15 cellular contexts compared by ENCODE assay signal in genomic region chr12:106655577-106655976, GRCh38.
DNase-seq lines count a peak whose midpoint lies in the region; ATAC-seq, FAIRE-seq and TF ChIP-seq lines count a peak whose summit lies in the region.
"Had no signal": no experiment of that assay in that cellular context is flagged by ENCODE, and none has a peak within 500 bp of the region (broad histone marks: within the 10 kb centered on the region; RNA-seq: fewer than 3 reads in every experiment).

No MANE protein-coding gene starts in this region.

- 47% methylated on average over 3 of the region's 3 CpGs for WGBS in A549 (ENCODE audit: missing lambda C conversion rate)
- 89% methylated on average over 3 of the region's 3 CpGs for WGBS in esophagus muscularis mucosa

- no peak for TF ChIP-seq RAD21 in A549 (conservative IDR thresholded peaks at IDR 0.05 in 1 of 2, IDR thresholded peaks at IDR 0.05 in 1 of 2)

- no peak for TF ChIP-seq EP300 in A549 (IDR thresholded peaks at IDR 0.05)
- TF ChIP-seq EP300 in esophagus muscularis mucosa (IDR thresholded peaks at IDR 0.05), result no peak

- no peaks in the 10 kb centered on the region for H3K36me3 ChIP-seq in esophagus muscularis mucosa
- H3K36me3 ChIP-seq: BE2C had no signal

- H3K4me2 ChIP-seq in A549, result no peak overlapping the region

- TF ChIP-seq POLR2A in A549 (IDR thresholded peaks at IDR 0.05; ENCODE audit: low read length) (no peak), esophagus muscularis mucosa (IDR thresholded peaks at IDR 0.05; ENCODE audit: low read depth) (no peak)

- no peak for TF ChIP-seq CTCF in A549 (IDR thresholded peaks at IDR 0.05)
- no peak for TF ChIP-seq CTCF in esophagus muscularis mucosa (IDR thresholded peaks at IDR 0.05)

- DNase-seq in A549 (ENCODE audit: low read depth in 1 of 2, low spot score in 1 of 2) (no peak), HuH-7 (ENCODE audit: low spot score) (peak; percentile 28), amniotic epithelial cell (ENCODE audit: low read depth) (peak; percentile 28), esophagus muscularis mucosa (ENCODE audit: extremely low spot score) (peak; percentile 87), dermis blood vessel endothelial cell (no peak)
- DNase-seq: BE2C; CD4-positive, alpha-beta memory T cell; DND-41; GDM1 had no signal

- FAIRE-seq in A549 (lab: Jason Lieb, UNC), result no peak
- FAIRE-seq: A204.1, H54 had no signal

- H3K9me3 ChIP-seq in A549 (peaks cover 15% of the 10 kb centered on the region), esophagus muscularis mucosa (peaks cover 0 to 2% (median 0%) of the 10 kb centered on the region in 4 donors)
- H3K9me3 ChIP-seq: BE2C had no signal

- H3K27me3 ChIP-seq in esophagus muscularis mucosa, result peaks cover 0 to 13% (median 0%) of the 10 kb centered on the region in 4 donors

- H3K27ac ChIP-seq in A549 (no peak overlapping the region), esophagus muscularis mucosa (replicated peaks in 1 of 4) (no peak overlapping the region)
- H3K27ac ChIP-seq: C4-2B had no signal

- H3K4me1 ChIP-seq in A549 (0 out of 3 replicates have a peak, but pooled peaks cover 6% of the 10 kb centered on the region), esophagus muscularis mucosa (no peaks in the 10 kb centered on the region)
- H3K4me1 ChIP-seq: BE2C had no signal

- POLR2A ChIA-PET in A549 (lab: Yijun Ruan, JAX), result no interaction called here

- no peak overlapping the region for H3K4me3 ChIP-seq in A549
- H3K4me3 ChIP-seq in esophagus muscularis mucosa, result no peak overlapping the region

- CTCF ChIA-PET in A549 (lab: Yijun Ruan, JAX), result interaction anchor here (0.6 to 1.1 kb wide), 2 partner anchors 11 to 186 kb away, joined by 4 to 5 read pairs; no protein-coding TSS in a partner anchor

- intact Hi-C loops in esophagus muscularis mucosa (cut with DNase I), result no loop called here

- ATAC-seq in A549, result peak in 1 of 2 experiments; percentile 60; a peak in 2 of 6 replicates
- no peak for ATAC-seq in GM18520 (IDR thresholded peaks at IDR 0.05; ENCODE audit: unreplicated experiment)
- ATAC-seq in GM19397 (IDR thresholded peaks at IDR 0.05; ENCODE audit: unreplicated experiment), result no peak
- ATAC-seq: HCT116 had no signal

TF ChIP-seq in A549, 52 proteins besides CTCF, POLR2A, EP300 and RAD21:
- peak; percentile 28 to 45; a peak in 2 of 4 replicates for TF ChIP-seq CEBPB (IDR thresholded peaks at IDR 0.05)
- no peak for TF ChIP-seq JUN (IDR thresholded peaks at IDR 0.05)
- no peak for TF ChIP-seq RFX5 (IDR thresholded peaks at IDR 0.05)
- TF ChIP-seq TP53 (CRISPR knock-in tag; IDR thresholded peaks at IDR 0.05), result no peak

Comparison
In these comparisons a context has a peak if more than half of its experiments do, and no peak if none do; other contexts are left out.
1. DNase-seq: peak in HuH-7 (single experiment), amniotic epithelial cell (single experiment) and esophagus muscularis mucosa (single experiment); none in A549 (0 of 2) and dermis blood vessel endothelial cell (single experiment).